19 cellular contexts compared by ENCODE assay signal in the genomic region with DNA sequence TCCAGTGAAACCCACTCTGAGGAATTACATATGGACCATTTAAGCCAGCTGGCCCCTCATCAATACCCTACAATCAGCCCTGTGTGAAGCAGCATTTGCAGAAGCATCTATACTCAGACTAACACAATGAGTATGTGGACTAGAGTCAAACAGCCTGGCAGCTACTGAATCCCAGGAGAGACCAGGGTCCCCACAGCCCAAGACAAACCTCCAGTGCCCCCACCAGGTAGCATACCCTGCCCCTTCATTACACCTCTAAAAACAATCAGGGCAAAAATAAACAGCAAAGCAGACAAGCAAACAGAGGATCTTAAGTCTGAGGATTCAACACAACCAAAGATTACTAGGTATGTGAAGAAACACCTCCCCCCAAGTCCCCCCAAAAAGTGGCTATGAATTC.
DNase-seq lines count a peak whose midpoint lies in the region; ATAC-seq and TF ChIP-seq lines count a peak whose summit lies in the region.
"Had no signal": no experiment of that assay in that cellular context is flagged by ENCODE, and none has a peak within 500 bp of the region (broad histone marks: within the 10 kb centered on the region; RNA-seq: fewer than 3 reads in every experiment).

No MANE protein-coding gene starts in this region.

- H3K27me3 ChIP-seq in H7 (ENCODE audit: control insufficient read depth, insufficient read depth, low read length), result no peaks in the 10 kb centered on the region
- H3K27me3 ChIP-seq: BE2C had no signal

- peaks cover 7% of the 10 kb centered on the region for H3K4me1 ChIP-seq in OCI-LY7 (ENCODE audit: insufficient read depth, low read length, poor library complexity, severe bottlenecking)
- no peaks in the 10 kb centered on the region for H3K4me1 ChIP-seq in mucosa of descending colon (ENCODE audit: low read depth)
- H3K4me1 ChIP-seq: BE2C had no signal

- peaks cover 2% of the 10 kb centered on the region for H3K4me1 Mint-ChIP-seq in progenitor cell of endocrine pancreas (ENCODE audit: low read depth)
- peaks cover 5% of the 10 kb centered on the region for H3K4me1 Mint-ChIP-seq in HFFc6 (ENCODE audit: low read depth)

- BruUV-seq in OCI-LY7 (replicated peaks; lab: Mats Ljungman, UMichigan), result no TSS peak

- H3K27ac Mint-ChIP-seq in progenitor cell of endocrine pancreas, result no peak overlapping the region
- no peak overlapping the region for H3K27ac Mint-ChIP-seq in HFFc6
- H3K27ac Mint-ChIP-seq: CD4-positive, CD25-positive, alpha-beta regulatory T cell had no signal

- H3K4me3 Mint-ChIP-seq in progenitor cell of endocrine pancreas (ENCODE audit: low read depth), result no peak overlapping the region
- no peak overlapping the region for H3K4me3 Mint-ChIP-seq in HFFc6
- H3K4me3 Mint-ChIP-seq: CD4-positive, CD25-positive, alpha-beta regulatory T cell had no signal

- no peak overlapping the region for H3K27ac ChIP-seq in OCI-LY7 (ENCODE audit: low read depth, low read length, poor library complexity, severe bottlenecking)
- H3K27ac ChIP-seq: GM23248, KMS-11 had no signal

- no peaks in the 10 kb centered on the region for H3K36me3 Mint-ChIP-seq in progenitor cell of endocrine pancreas (ENCODE audit: insufficient read depth)
- H3K36me3 Mint-ChIP-seq in HFFc6 (ENCODE audit: low read depth), result no peaks in the 10 kb centered on the region
- H3K36me3 Mint-ChIP-seq: CD4-positive, CD25-positive, alpha-beta regulatory T cell had no signal

- 0 out of 2 replicates have a peak, but pooled peaks have one; percentile 13 for TF ChIP-seq CTCF in OCI-LY7 (conservative IDR thresholded peaks at IDR 0.05; ENCODE audit: low read length)
- peak; percentile 11 for TF ChIP-seq CTCF in progenitor cell of endocrine pancreas (IDR thresholded peaks at IDR 0.05; ENCODE audit: unreplicated experiment)
- no peak for TF ChIP-seq CTCF in mucosa of descending colon (IDR thresholded peaks at IDR 0.05)
- TF ChIP-seq CTCF in HFFc6 (IDR thresholded peaks at IDR 0.05), result no peak

- H3K4me2 ChIP-seq in OCI-LY7 (ENCODE audit: low read length), result no peak overlapping the region
- H3K4me2 ChIP-seq: KMS-11 had no signal

- peak; percentile 5 for DNase-seq in H7
- DNase-seq in OCI-LY7 (ENCODE audit: low spot score), result no peak
- peak; percentile 26 for DNase-seq in iPS-NIHi7 (ENCODE audit: extremely low spot score)
- DNase-seq in progenitor cell of endocrine pancreas (ENCODE audit: low spot score, unreplicated experiment), result no peak
- no peak for DNase-seq in mucosa of descending colon
- no peak for DNase-seq in activated CD4-positive, CD25-positive, alpha-beta regulatory T cell treated with anti-CD3 and anti-CD28 coated beads, Interleukin-2, amount 50 U/mL, for 72 hours
- no peak for DNase-seq in HFFc6
- DNase-seq: BE2C; CD4-positive, CD25-positive, alpha-beta regulatory T cell; GM23248; IMR-90; NCI-H1105; NCI-H146; NCI-H2029; NCI-H2171; NCI-H524 treated with DMSO at 0.1 percent for 48 hours had no signal

- intact Hi-C loops in OCI-LY7 (cut with micrococcal nuclease; ENCODE audit: unreplicated experiment), result no loop called here
- intact Hi-C loops in mucosa of descending colon (cut with DNase I, micrococcal nuclease), result no loop called here

- no peaks in the 10 kb centered on the region for H3K9me2 ChIP-seq in OCI-LY7 (ENCODE audit: insufficient read depth, low read length)

- ATAC-seq in mucosa of descending colon (no peak), GM19467 (IDR thresholded peaks at IDR 0.05; ENCODE audit: unreplicated experiment) (no peak)
- ATAC-seq: Right ventricle myocardium inferior had no signal

- CTCF ChIA-PET in OCI-LY7 (lab: Charles Lee; ENCODE audit: unreplicated experiment), result no interaction called here

- H3K36me3 ChIP-seq in H7 (replicated peaks; ENCODE audit: control insufficient read depth, insufficient read depth, low read length) (no peaks in the 10 kb centered on the region), OCI-LY7 (ENCODE audit: insufficient read depth, low read length) (no peaks in the 10 kb centered on the region), mucosa of descending colon (ENCODE audit: low read depth) (no peaks in the 10 kb centered on the region)
- H3K36me3 ChIP-seq: BE2C had no signal

- no peaks in the 10 kb centered on the region for H3K79me2 ChIP-seq in OCI-LY7 (ENCODE audit: insufficient read depth, low read depth, low read length)

- H3K9me3 ChIP-seq in OCI-LY7 (ENCODE audit: low read length) (no peaks in the 10 kb centered on the region), mucosa of descending colon (no peaks in the 10 kb centered on the region)
- H3K9me3 ChIP-seq: BE2C had no signal

- H2AFZ ChIP-seq in OCI-LY7 (ENCODE audit: low read length), result no peak overlapping the region
- H2AFZ ChIP-seq: GM23248 had no signal

- H3K27me3 Mint-ChIP-seq in progenitor cell of endocrine pancreas, result no peaks in the 10 kb centered on the region
- H3K27me3 Mint-ChIP-seq in HFFc6 (ENCODE audit: insufficient read depth), result peaks cover 8% of the 10 kb centered on the region

- POLR2A ChIA-PET in OCI-LY7 (lab: Charles Lee), result no interaction called here

- no peak overlapping the region for H3K4me3 ChIP-seq in H7 (ENCODE audit: insufficient read depth, low read depth, low read length)
- H3K4me3 ChIP-seq in OCI-LY7 (ENCODE audit: low read depth, low read length, poor library complexity, severe bottlenecking), result no peak overlapping the region
- H3K4me3 ChIP-seq in mucosa of descending colon, result no peak overlapping the region
- H3K4me3 ChIP-seq: GM23248 had no signal

- H3K9me3 Mint-ChIP-seq in progenitor cell of endocrine pancreas (ENCODE audit: low read depth) (no peaks in the 10 kb centered on the region), HFFc6 (no peaks in the 10 kb centered on the region)

- H4K20me1 ChIP-seq in OCI-LY7 (ENCODE audit: insufficient read depth, low read length), result no peaks in the 10 kb centered on the region

Comparison
In these comparisons a context has a peak if more than half of its experiments do, and no peak if none do; other contexts are left out.
1. DNase-seq: peak in H7 (single experiment) and iPS-NIHi7 (single experiment); none in OCI-LY7 (single experiment), progenitor cell of endocrine pancreas (single experiment), mucosa of descending colon (0 of 3), activated CD4-positive, CD25-positive, alpha-beta regulatory T cell treated with anti-CD3 and anti-CD28 coated beads, Interleukin-2, amount 50 U/mL, for 72 hours (single experiment) and HFFc6 (single experiment).
2. CTCF ChIP-seq: peak in OCI-LY7 (single experiment) and progenitor cell of endocrine pancreas (single experiment); none in mucosa of descending colon (single experiment) and HFFc6 (single experiment).